9 cellular contexts compared by ENCODE assay signal in genomic region chr6:31815025-31815838, GRCh38. TPM values are rescaled to one million over a fixed set of nuclear protein-coding genes. Genes with fewer than 3 reads are reported as not detected.
DNase-seq lines count a peak whose midpoint lies in the region; ATAC-seq, FAIRE-seq and TF ChIP-seq lines count a peak whose summit lies in the region.
"Had no signal": no experiment of that assay in that cellular context is flagged by ENCODE, and none has a peak within 500 bp of the region (broad histone marks: within the 10 kb centered on the region; RNA-seq: fewer than 3 reads in every experiment).

Gene HSPA1A (plus strand): TSS chr6:31815543. CDS start chr6:31815757, 214 bp downstream.
Gene HSPA1L (minus strand): TSS chr6:31815283. CDS start chr6:31811972, 3,311 bp downstream.

- FAIRE-seq in A204.1 (lab: Jason Lieb, UNC): peak; percentile 95
- FAIRE-seq: G401.6 had no signal

- peak within 1 kb of the TSS; percentile 89 for H3K4me3 Mint-ChIP-seq in MCF 10A (ENCODE audit: unreplicated experiment)

- peak; percentile 78 for DNase-seq in NCI-H1436 treated with DMSO at 0.1 percent for 48 hours (lab: John Stamatoyannopoulos, UW)
- peak; percentile 33 for DNase-seq in T-helper 9 cell
- DNase-seq in MCF 10A (ENCODE audit: unreplicated experiment): peak; percentile 99
- peak; percentile 96 for DNase-seq in hippocampal formation (lab: John Stamatoyannopoulos, UW)
- DNase-seq in prostate gland (ENCODE audit: low spot score): peak; percentile 97

- no peaks in the 10 kb centered on the region for H3K4me1 ChIP-seq in prostate gland (replicated peaks)

- peak; percentile 87 for TF ChIP-seq POLR2A in GM18951 (IDR thresholded peaks at IDR 0.05; ENCODE audit: extremely low read depth, insufficient read depth, insufficient read length)
- peak; percentile 100 for TF ChIP-seq POLR2A in prostate gland (IDR thresholded peaks at IDR 0.05)

- POLR2A ChIA-PET in MCF 10A (lab: Yijun Ruan, JAX): interaction anchor here (0.6 to 6.4 kb wide), 32 partner anchors 9 to 1157 kb away, joined by 3 to 192 read pairs (median 5); partner anchors contain the start of genes ABHD16A, ATP6V1G2, BAG6 and C6orf47

- peaks cover 11% of the 10 kb centered on the region for H3K4me1 Mint-ChIP-seq in MCF 10A (ENCODE audit: insufficient read depth, unreplicated experiment)

- TF ChIP-seq CTCF in MCF 10A (IDR thresholded peaks at IDR 0.05; ENCODE audit: unreplicated experiment): no peak
- peak in 1 of 4 experiments; percentile 18 for TF ChIP-seq CTCF in prostate gland (IDR thresholded peaks at IDR 0.05)

- no peak for ATAC-seq in HG02623 (IDR thresholded peaks at IDR 0.05; ENCODE audit: unreplicated experiment)

- no peaks in the 10 kb centered on the region for H3K9me3 Mint-ChIP-seq in MCF 10A (ENCODE audit: unreplicated experiment)

- H3K36me3 Mint-ChIP-seq in MCF 10A (ENCODE audit: insufficient read depth, unreplicated experiment): peaks cover 8% of the 10 kb centered on the region

- no peaks in the 10 kb centered on the region for H3K36me3 ChIP-seq in prostate gland

- no peaks in the 10 kb centered on the region for H3K27me3 ChIP-seq in prostate gland (replicated peaks; ENCODE audit: insufficient read depth)

- H3K27ac ChIP-seq in prostate gland: peak within 1 kb of the TSS; percentile 100

- in situ Hi-C loops in GM18951 (cut with MboI; ENCODE audit: low sequenced_read_pairs, unreplicated experiment): no loop called here

- no peaks in the 10 kb centered on the region for H3K27me3 Mint-ChIP-seq in MCF 10A (ENCODE audit: insufficient read depth, unreplicated experiment)

- CTCF ChIA-PET in MCF 10A (lab: Yijun Ruan, JAX): interaction anchor here (0.8 to 1.3 kb wide), 3 partner anchors 9 to 78 kb away, joined by 3 to 8 read pairs (median 3); partner anchors contain the start of gene LSM2

- WGBS in prostate gland: 0% methylated on average over 47 of the region's 56 CpGs

- H3K27ac Mint-ChIP-seq in MCF 10A (ENCODE audit: low read depth, unreplicated experiment): peak within 1 kb of the TSS; percentile 97

- no TSS peak for BruUV-seq in MCF 10A (replicated peaks; lab: Mats Ljungman, UMichigan)

- H3K9me3 ChIP-seq in prostate gland: no peaks in the 10 kb centered on the region

- H3K4me3 ChIP-seq in prostate gland: peak within 1 kb of the TSS; percentile 44 to 52

- intact Hi-C loops in MCF 10A (cut with micrococcal nuclease) (loop anchor here (2.0 kb wide), 2 partner anchors 18 to 48 kb away; partner anchors contain the start of gene NEU1), prostate gland (cut with DNase I) (no loop called here)

RNA-seq across cellular contexts. Expression of gene HSPA1A, which starts in this region (rescaled TPM):
- total RNA-seq in MCF 10A (2022) (20.3 and 34.0 TPM in 2 replicates), prostate gland (100 to 1,000 TPM; 230 to 440 TPM)

RNA-seq across cellular contexts. Expression of gene HSPA1L, which starts in this region (rescaled TPM):
- total RNA-seq in MCF 10A (2022): 0.35 and 0.79 TPM in 2 replicates
- 1 to 10 TPM; 1.5 to 8.5 TPM for total RNA-seq in prostate gland

Comparison
In these comparisons a context has a peak if more than half of its experiments do, and no peak if none do; other contexts are left out.
1. DNase-seq: peak in every context shown above with its lines; median percentile 99 in MCF 10A; 97 in prostate gland; 96 in hippocampal formation; 78 in NCI-H1436 treated with DMSO at 0.1 percent for 48 hours; 33 in T-helper 9 cell.